In the genomic region with DNA sequence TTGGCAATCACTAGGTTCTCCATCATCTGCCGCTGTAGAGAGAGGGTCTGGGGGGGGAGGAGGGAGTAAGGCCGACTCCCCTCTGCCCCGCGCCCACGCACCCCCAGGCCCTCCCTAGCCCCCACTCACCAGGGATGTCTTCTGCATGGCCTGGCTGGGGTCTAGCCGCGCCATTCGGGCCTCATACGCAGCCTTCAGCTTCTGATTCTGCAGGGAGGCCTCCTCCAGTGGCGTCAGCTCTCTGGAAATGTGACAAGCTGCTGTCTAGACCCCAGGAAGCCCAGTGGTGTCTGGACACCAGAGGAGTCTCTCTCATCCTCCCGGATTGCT, we compare ENCODE assay signal across 10 cellular contexts. TPM values are rescaled to one million over a fixed set of nuclear protein-coding genes. Genes with fewer than 3 reads are reported as not detected.
DNase-seq lines count a peak whose midpoint lies in the region; FAIRE-seq and TF ChIP-seq lines count a peak whose summit lies in the region.
"Had no signal": no experiment of that assay in that cellular context is flagged by ENCODE, and none has a peak within 500 bp of the region (broad histone marks: within the 10 kb centered on the region; RNA-seq: fewer than 3 reads in every experiment).

No MANE protein-coding gene starts in this region.

- no peak for TF ChIP-seq CTCF in 22Rv1 (IDR thresholded peaks at IDR 0.05)

- no peak for TF ChIP-seq POLR2A in GM12892 (IDR thresholded peaks at IDR 0.05; ENCODE audit: low read depth, low read length)

- no peaks in the 10 kb centered on the region for H3K27me3 Mint-ChIP-seq in activated CD4-positive, alpha-beta memory T cell treated with anti-CD3 and anti-CD28 coated beads, Interleukin-2, amount 10 ng/mL, durations not matched to agents 7 days and 5 days

- H3K9me3 Mint-ChIP-seq in activated CD4-positive, alpha-beta memory T cell treated with anti-CD3 and anti-CD28 coated beads, Interleukin-2, amount 10 ng/mL, durations not matched to agents 7 days and 5 days, result no peaks in the 10 kb centered on the region

- DNase-seq in GM12892 (ENCODE audit: insufficient read length) (no peak), middle frontal gyrus (ENCODE audit: extremely low spot score, low spot score) (no peak), HTR-8/SVneo (ENCODE audit: insufficient read length, low spot score) (no peak), Ammon's horn (ENCODE audit: low spot score) (no peak)
- no peak for DNase-seq in activated CD4-positive, alpha-beta memory T cell treated with anti-CD3 and anti-CD28 coated beads, Interleukin-2, amount 10 ng/mL, durations not matched to agents 7 days and 5 days
- no peak for DNase-seq in stimulated activated CD4-positive, alpha-beta T cell treated with anti-CD3 and anti-CD28 coated beads, Interleukin-2, amount 100 ng/mL, for 24 hours
- DNase-seq: hippocampal formation had no signal

- peak overlapping the region; percentile 80 for H3K27ac ChIP-seq in 22Rv1

- no peaks in the 10 kb centered on the region for H3K36me3 Mint-ChIP-seq in activated CD4-positive, alpha-beta memory T cell treated with anti-CD3 and anti-CD28 coated beads, Interleukin-2, amount 10 ng/mL, durations not matched to agents 7 days and 5 days (ENCODE audit: low read depth)

- H3K4me3 Mint-ChIP-seq in activated CD4-positive, alpha-beta memory T cell treated with anti-CD3 and anti-CD28 coated beads, Interleukin-2, amount 10 ng/mL, durations not matched to agents 7 days and 5 days, result peak overlapping the region; percentile 67

- no peak overlapping the region for H3K27ac Mint-ChIP-seq in activated CD4-positive, alpha-beta memory T cell treated with anti-CD3 and anti-CD28 coated beads, Interleukin-2, amount 10 ng/mL, durations not matched to agents 7 days and 5 days

- H3K4me3 ChIP-seq in iPS-11a (ENCODE audit: low read depth, low read length), result peak overlapping the region; percentile 80

- peaks cover 6% of the 10 kb centered on the region for H3K4me1 Mint-ChIP-seq in activated CD4-positive, alpha-beta memory T cell treated with anti-CD3 and anti-CD28 coated beads, Interleukin-2, amount 10 ng/mL, durations not matched to agents 7 days and 5 days

- peak; percentile 17 for FAIRE-seq in GM12892 (lab: Jason Lieb, UNC)
- no peak for FAIRE-seq in HTR-8/SVneo (lab: Jason Lieb, UNC)
- FAIRE-seq: TTC549 had no signal

- CTCF ChIA-PET in activated CD4-positive, alpha-beta memory T cell treated with anti-CD3 and anti-CD28 coated beads, Interleukin-2, amount 10 ng/mL, durations not matched to agents 7 days and 5 days (lab: Charles Lee), result interaction anchor here (3.8 kb wide), 1 partner anchor 12 kb away, joined by 12 read pairs; no protein-coding TSS in a partner anchor

- POLR2A ChIA-PET in activated CD4-positive, alpha-beta memory T cell treated with anti-CD3 and anti-CD28 coated beads, Interleukin-2, amount 10 ng/mL, durations not matched to agents 7 days and 5 days (lab: Charles Lee), result interaction anchor here (0.6 to 4.7 kb wide), 5 partner anchors 11 to 104 kb away, joined by 3 to 29 read pairs (median 3); a partner anchor contains a TSS

RNA-seq across cellular contexts. Expression of a gene that starts 8.3 kb away (rescaled TPM):
- polyA plus RNA-seq in GM12892 (2012; ENCODE audit: missing spikeins), result 2.7 TPM
- 1 to 10 TPM; 7.0 to 7.8 TPM for total RNA-seq in activated CD4-positive, alpha-beta memory T cell treated with anti-CD3 and anti-CD28 coated beads, Interleukin-2, amount 10 ng/mL, durations not matched to agents 7 days and 5 days

RNA-seq across cellular contexts. Expression of a gene that starts 8.9 kb away (rescaled TPM):
- polyA plus RNA-seq in GM12892 (2012; ENCODE audit: missing spikeins), result 12.2 TPM
- total RNA-seq in activated CD4-positive, alpha-beta memory T cell treated with anti-CD3 and anti-CD28 coated beads, Interleukin-2, amount 10 ng/mL, durations not matched to agents 7 days and 5 days, result 10 to 100 TPM; 50.4 to 56.5 TPM

RNA-seq across cellular contexts. Expression of a gene that starts 10.9 kb away (rescaled TPM):
- 1.1 TPM for polyA plus RNA-seq in GM12892 (2012; ENCODE audit: missing spikeins)
- total RNA-seq in activated CD4-positive, alpha-beta memory T cell treated with anti-CD3 and anti-CD28 coated beads, Interleukin-2, amount 10 ng/mL, durations not matched to agents 7 days and 5 days, result 10 to 100 TPM in 1 of 2 experiments, 1 to 10 TPM in 1; 9.4 to 10.0 TPM

RNA-seq across cellular contexts. Expression of a gene that starts 26.0 kb away (rescaled TPM):
- 40.0 TPM for polyA plus RNA-seq in GM12892 (2012; ENCODE audit: missing spikeins)
- 10 to 100 TPM; 73.2 to 74.0 TPM for total RNA-seq in activated CD4-positive, alpha-beta memory T cell treated with anti-CD3 and anti-CD28 coated beads, Interleukin-2, amount 10 ng/mL, durations not matched to agents 7 days and 5 days

RNA-seq across cellular contexts. Expression of a gene that starts 54.8 kb away (rescaled TPM):
- polyA plus RNA-seq in GM12892 (2012; ENCODE audit: missing spikeins), result 7.3 TPM
- total RNA-seq in activated CD4-positive, alpha-beta memory T cell treated with anti-CD3 and anti-CD28 coated beads, Interleukin-2, amount 10 ng/mL, durations not matched to agents 7 days and 5 days, result 1 to 10 TPM; 8.1 to 9.2 TPM
